Comparison of ENCODE assay signal across 17 cellular contexts in the genomic region with DNA sequence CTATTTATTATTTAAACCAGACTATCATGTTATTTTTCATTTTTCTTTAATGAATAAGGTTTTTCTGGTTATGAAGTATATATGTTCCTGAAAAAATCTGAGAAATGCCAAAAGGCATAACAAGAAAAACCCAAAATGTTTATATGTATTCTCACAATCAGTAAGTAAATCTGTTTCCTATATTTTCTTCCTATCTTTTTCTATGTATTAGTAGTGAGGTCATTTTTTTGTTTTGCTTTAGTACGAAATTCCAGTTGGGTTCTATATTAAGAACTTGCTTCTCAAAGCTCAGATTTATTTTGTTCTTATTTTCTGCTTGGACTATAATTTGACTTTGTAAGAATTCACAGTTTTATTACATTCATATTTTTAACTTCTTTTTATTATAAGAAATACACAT.
A peak's percentile ranks its signal among the peaks of the same experiment; 100 is the strongest.
DNase-seq lines count a peak whose midpoint lies in the region; ATAC-seq and TF ChIP-seq lines count a peak whose summit lies in the region.
"Had no signal": no experiment of that assay in that cellular context is flagged by ENCODE, and none has a peak within 500 bp of the region (broad histone marks: within the 10 kb centered on the region; RNA-seq: fewer than 3 reads in every experiment).

No MANE protein-coding gene starts in this region.

- peak overlapping the region; percentile 23 for H3K27ac Mint-ChIP-seq in activated naive CD8-positive, alpha-beta T cell
- no peak overlapping the region for H3K27ac Mint-ChIP-seq in activated naive CD8-positive, alpha-beta T cell treated with anti-CD3 and anti-CD28 coated beads for 36 hours
- no peak overlapping the region for H3K27ac Mint-ChIP-seq in stimulated activated effector memory CD8-positive, alpha-beta T cell treated with anti-CD3 and anti-CD28 coated beads, Interleukin-12 subunit alpha, Interleukin-12 subunit beta, amount 100 ng/mL, for 72 hours
- no peak overlapping the region for H3K27ac Mint-ChIP-seq in naive thymus-derived CD4-positive, alpha-beta T cell

- DNase-seq in NCI-H1092 treated with DMSO at 0.1 percent for 48 hours (lab: John Stamatoyannopoulos, UW) (peak; percentile 29), NCI-H1092 (lab: John Stamatoyannopoulos, UW) (no peak), WERI-Rb-1 (no peak)
- DNase-seq in activated naive CD8-positive, alpha-beta T cell treated with anti-CD3 and anti-CD28 coated beads for 36 hours = no peak
- no peak for DNase-seq in stimulated activated effector memory CD8-positive, alpha-beta T cell treated with anti-CD3 and anti-CD28 coated beads, Interleukin-12 subunit alpha, Interleukin-12 subunit beta, amount 100 ng/mL, for 72 hours (ENCODE audit: low spot score in 2 of 2)
- no peak for DNase-seq in naive thymus-derived CD4-positive, alpha-beta T cell
- DNase-seq: AML-193; Caco-2; CD4-positive, alpha-beta T cell; DMS53; DND-41; EL; GM23248 had no signal

- H3K36me3 ChIP-seq in WERI-Rb-1 = no peaks in the 10 kb centered on the region
- H3K36me3 ChIP-seq in naive thymus-derived CD4-positive, alpha-beta T cell (ENCODE audit: control insufficient read depth in 2 of 3, insufficient read depth in 3 of 3, low read length in 3 of 3) = no peaks in the 10 kb centered on the region
- H3K36me3 ChIP-seq: HAP-1 had no signal

- no peak for TF ChIP-seq CTCF in WERI-Rb-1 (IDR thresholded peaks at IDR 0.05; ENCODE audit: low read depth, low read length)

- no peak overlapping the region for H3K4me3 Mint-ChIP-seq in activated naive CD8-positive, alpha-beta T cell
- H3K4me3 Mint-ChIP-seq in activated naive CD8-positive, alpha-beta T cell treated with anti-CD3 and anti-CD28 coated beads for 36 hours = no peak overlapping the region
- H3K4me3 Mint-ChIP-seq in stimulated activated effector memory CD8-positive, alpha-beta T cell treated with anti-CD3 and anti-CD28 coated beads, Interleukin-12 subunit alpha, Interleukin-12 subunit beta, amount 100 ng/mL, for 72 hours = no peak overlapping the region
- H3K4me3 Mint-ChIP-seq in naive thymus-derived CD4-positive, alpha-beta T cell = no peak overlapping the region
- H3K4me3 Mint-ChIP-seq: CD4-positive, alpha-beta T cell had no signal

- POLR2A ChIA-PET in naive thymus-derived CD4-positive, alpha-beta T cell (lab: Charles Lee) = interaction anchor here (1.8 kb wide), 1 partner anchor 9 kb away, joined by 4 read pairs; no protein-coding TSS in a partner anchor

- no peaks in the 10 kb centered on the region for H3K27me3 ChIP-seq in WERI-Rb-1 (ENCODE audit: insufficient read depth, low read depth, severe bottlenecking)
- peaks cover 31 to 75% of the 10 kb centered on the region in 2 donors for H3K27me3 ChIP-seq in naive thymus-derived CD4-positive, alpha-beta T cell (ENCODE audit: control insufficient read depth in 2 of 2, insufficient read depth in 2 of 2, low read length in 2 of 2)

- H3K36me3 Mint-ChIP-seq in activated naive CD8-positive, alpha-beta T cell = peaks cover 10% of the 10 kb centered on the region
- peaks cover 8% of the 10 kb centered on the region for H3K36me3 Mint-ChIP-seq in activated naive CD8-positive, alpha-beta T cell treated with anti-CD3 and anti-CD28 coated beads for 36 hours
- H3K36me3 Mint-ChIP-seq in stimulated activated effector memory CD8-positive, alpha-beta T cell treated with anti-CD3 and anti-CD28 coated beads, Interleukin-12 subunit alpha, Interleukin-12 subunit beta, amount 100 ng/mL, for 72 hours = peaks cover 28% of the 10 kb centered on the region
- peaks cover 0 to 21% (median 0%) of the 10 kb centered on the region in 5 donors for H3K36me3 Mint-ChIP-seq in naive thymus-derived CD4-positive, alpha-beta T cell

- H3K9me3 ChIP-seq in WERI-Rb-1 (ENCODE audit: severe bottlenecking) = no peaks in the 10 kb centered on the region
- H3K9me3 ChIP-seq in naive thymus-derived CD4-positive, alpha-beta T cell (ENCODE audit: control insufficient read depth in 2 of 3, low read length in 3 of 3) = peaks cover 0 to 23% (median 0%) of the 10 kb centered on the region in 3 experiments
- H3K9me3 ChIP-seq: Caco-2, HAP-1 had no signal

- peaks cover 13% of the 10 kb centered on the region for H3K4me1 Mint-ChIP-seq in activated naive CD8-positive, alpha-beta T cell (ENCODE audit: low read depth)
- H3K4me1 Mint-ChIP-seq in activated naive CD8-positive, alpha-beta T cell treated with anti-CD3 and anti-CD28 coated beads for 36 hours = peaks cover 15% of the 10 kb centered on the region
- peaks cover 15% of the 10 kb centered on the region for H3K4me1 Mint-ChIP-seq in stimulated activated effector memory CD8-positive, alpha-beta T cell treated with anti-CD3 and anti-CD28 coated beads, Interleukin-12 subunit alpha, Interleukin-12 subunit beta, amount 100 ng/mL, for 72 hours
- peaks cover 8 to 35% (median 20%) of the 10 kb centered on the region in 7 donors for H3K4me1 Mint-ChIP-seq in naive thymus-derived CD4-positive, alpha-beta T cell

- intact Hi-C loops in naive thymus-derived CD4-positive, alpha-beta T cell (cut with micrococcal nuclease) = loop anchor here in 1 of 2 donors (5.0 to 10.0 kb wide), 3 partner anchors 682 to 1323 kb away; a partner anchor contains a TSS

- H3K9me3 Mint-ChIP-seq in activated naive CD8-positive, alpha-beta T cell (ENCODE audit: low read depth) = peaks cover 6% of the 10 kb centered on the region
- peaks cover 14% of the 10 kb centered on the region for H3K9me3 Mint-ChIP-seq in activated naive CD8-positive, alpha-beta T cell treated with anti-CD3 and anti-CD28 coated beads for 36 hours
- peaks cover 9% of the 10 kb centered on the region for H3K9me3 Mint-ChIP-seq in stimulated activated effector memory CD8-positive, alpha-beta T cell treated with anti-CD3 and anti-CD28 coated beads, Interleukin-12 subunit alpha, Interleukin-12 subunit beta, amount 100 ng/mL, for 72 hours
- H3K9me3 Mint-ChIP-seq in naive thymus-derived CD4-positive, alpha-beta T cell = peaks cover 4 to 42% (median 16%) of the 10 kb centered on the region in 11 donors

- H3K4me3 ChIP-seq in WERI-Rb-1 (ENCODE audit: low read depth, low read length) = no peak overlapping the region
- H3K4me3 ChIP-seq in naive thymus-derived CD4-positive, alpha-beta T cell (ENCODE audit: low read length) = no peak overlapping the region
- H3K4me3 ChIP-seq: GM23248, HAP-1 had no signal

- CTCF ChIA-PET in naive thymus-derived CD4-positive, alpha-beta T cell (lab: Charles Lee) = no interaction called here

- peak overlapping the region; percentile 89; the same call in 1 of the 2 replicates for H3K27ac ChIP-seq in WERI-Rb-1
- no peak overlapping the region for H3K27ac ChIP-seq in naive thymus-derived CD4-positive, alpha-beta T cell (ENCODE audit: low read depth, low read length)
- H3K27ac ChIP-seq: C4-2B, GM23248 had no signal

- peaks cover 67% of the 10 kb centered on the region for H3K27me3 Mint-ChIP-seq in activated naive CD8-positive, alpha-beta T cell
- peaks cover 47% of the 10 kb centered on the region for H3K27me3 Mint-ChIP-seq in activated naive CD8-positive, alpha-beta T cell treated with anti-CD3 and anti-CD28 coated beads for 36 hours
- H3K27me3 Mint-ChIP-seq in naive thymus-derived CD4-positive, alpha-beta T cell = peaks cover 43 to 92% (median 73%) of the 10 kb centered on the region in 5 donors

- H3K4me1 ChIP-seq in naive thymus-derived CD4-positive, alpha-beta T cell (ENCODE audit: control insufficient read depth in 2 of 2, insufficient read depth in 2 of 2, low read length in 2 of 2) = peaks cover 0 to 6% of the 10 kb centered on the region in 2 donors
- H3K4me1 ChIP-seq: Caco-2 had no signal

- ATAC-seq in stimulated activated effector memory CD8-positive, alpha-beta T cell treated with anti-CD3 and anti-CD28 coated beads, Interleukin-12 subunit alpha, Interleukin-12 subunit beta, amount 100 ng/mL, for 72 hours = no peak
- no peak for ATAC-seq in GM21737 (IDR thresholded peaks at IDR 0.05; ENCODE audit: unreplicated experiment)
- ATAC-seq in naive thymus-derived CD4-positive, alpha-beta T cell = no peak
